Comparison of ENCODE assay signal across 20 cellular contexts in genomic region chr2:206920936-206921335, GRCh38. TPM values are rescaled to one million over a fixed set of nuclear protein-coding genes. Genes with fewer than 3 reads are reported as not detected.
"Had no signal": no experiment of that assay in that cellular context is flagged by ENCODE, and none has a peak within 500 bp of the region (broad histone marks: within the 10 kb centered on the region; RNA-seq: fewer than 3 reads in every experiment).

No MANE protein-coding gene starts in this region.

- H3K9me3 ChIP-seq: body of pancreas, prostate gland, right atrium auricular region, suprapubic skin, transverse colon, uterus had no signal

- H3K4me1 ChIP-seq: body of pancreas, prostate gland, right atrium auricular region, suprapubic skin, transverse colon, uterus had no signal

- H3K27ac ChIP-seq: body of pancreas, dorsolateral prefrontal cortex, prostate gland, right atrium auricular region, skin epidermis, suprapubic skin, transverse colon, uterus had no signal

- H3K27me3 ChIP-seq: body of pancreas, dorsolateral prefrontal cortex, right atrium auricular region, suprapubic skin, transverse colon, uterus had no signal

- DNase-seq: activated CD4-positive, alpha-beta T cell treated with anti-CD3 and anti-CD28 coated beads, Interleukin-2, amount 10 ng/mL, durations not matched to agents 24 days and 14 days; activated CD8-positive, alpha-beta T cell treated with anti-CD3 and anti-CD28 coated beads, Interleukin-2, amount 10 ng/mL, durations not matched to agents 7 days and 5 days; activated naive CD4-positive, alpha-beta T cell treated with anti-CD3 and anti-CD28 coated beads for 36 hours; activated T-cell treated with anti-CD3 and anti-CD28 coated beads, Interleukin-2, amount 50 U/mL, for 24 hours; body of pancreas; caudate nucleus; dorsolateral prefrontal cortex; mesenchymal stem cell; naive thymus-derived CD8-positive, alpha-beta T cell; stimulated activated CD4-positive, alpha-beta T cell treated with anti-CD3 and anti-CD28 coated beads, Interleukin-2, amount 100 ng/mL, for 48 hours; stimulated activated naive CD8-positive, alpha-beta T cell treated with anti-CD3 and anti-CD28 coated beads, Interleukin-15, amount 100 ng/mL, for 72 hours; transverse colon; uterus had no signal

- ATAC-seq: activated CD8-positive, alpha-beta T cell treated with anti-CD3 and anti-CD28 coated beads, Interleukin-2, amount 10 ng/mL, durations not matched to agents 7 days and 5 days; body of pancreas; naive thymus-derived CD8-positive, alpha-beta T cell; stimulated activated naive CD8-positive, alpha-beta T cell treated with anti-CD3 and anti-CD28 coated beads, Interleukin-15, amount 100 ng/mL, for 72 hours had no signal

- H3K36me3 ChIP-seq: prostate gland, right atrium auricular region, suprapubic skin, transverse colon, uterus had no signal

- H3K4me3 ChIP-seq: body of pancreas, dorsolateral prefrontal cortex, prostate gland, right atrium auricular region, skin epidermis, suprapubic skin, transverse colon, uterus had no signal

RNA-seq across cellular contexts. Expression of gene CPO, which starts 18.4 kb away (rescaled TPM):
- total RNA-seq: activated CD4-positive, alpha-beta T cell treated with anti-CD3 and anti-CD28 coated beads, Interleukin-2, amount 10 ng/mL, durations not matched to agents 24 days and 14 days; activated CD8-positive, alpha-beta T cell treated with anti-CD3 and anti-CD28 coated beads, Interleukin-2, amount 10 ng/mL, durations not matched to agents 7 days and 5 days; activated naive CD4-positive, alpha-beta T cell treated with anti-CD3 and anti-CD28 coated beads for 36 hours; body of pancreas; glomerular endothelial cell; naive thymus-derived CD8-positive, alpha-beta T cell; osteocyte; right atrium auricular region; T-helper 2 cell treated with Interferon-gamma antibody and Interleukin-4, amounts not matched to agents 100 ng/mL and 5 ng/mL, for 36 hours; transverse colon had no signal
- polyA plus RNA-seq: naive thymus-derived CD8-positive, alpha-beta T cell had no signal
